In genomic region chr21:44353200-44353970, GRCh38 we compare ENCODE assay signal across 8 cellular contexts. TPM values are rescaled to one million over a fixed set of nuclear protein-coding genes. Genes with fewer than 3 reads are reported as not detected.
DNase-seq lines count a peak whose midpoint lies in the region; ATAC-seq and TF ChIP-seq lines count a peak whose summit lies in the region.

TRPM2 (plus strand) TSS chr21:44353621; CDS start chr21:44353701, 80 bp downstream.

- H3K4me3 ChIP-seq in HCT116 (replicated peaks in 1 of 2; ENCODE audit: low read depth in 1 of 2, low read length in 2 of 2) (no peak within 1 kb of the TSS), thymus (ENCODE audit: low read length) (peak within 1 kb of the TSS; percentile 27)

- H3K9me2 ChIP-seq in HCT116 (ENCODE audit: insufficient read depth), result no peaks in the 10 kb centered on the region

- no peak within 1 kb of the TSS for H3K4me2 ChIP-seq in HCT116 (ENCODE audit: low read length)

- H3K9me3 ChIP-seq in HCT116 (ENCODE audit: control insufficient read depth in 1 of 2, insufficient read depth in 1 of 2, low read depth in 1 of 2, low read length in 2 of 2) (no peaks in the 10 kb centered on the region), thymus (ENCODE audit: control insufficient read depth) (no peaks in the 10 kb centered on the region)

- RAD21 ChIA-PET in HCT116 (lab: Charles Lee; ENCODE audit: low non-redundant PET in 1 of 2, low total read pairs in 2 of 2, uncharacterized antibody in 2 of 2, unreplicated experiment in 2 of 2), result no interaction called here

- H4K20me1 ChIP-seq in HCT116 (ENCODE audit: insufficient read depth), result no peaks in the 10 kb centered on the region

- no peak within 1 kb of the TSS for H3K9ac ChIP-seq in HCT116 (ENCODE audit: low read length)

- POLR2A ChIA-PET in HCT116 (lab: Charles Lee), result no interaction called here
- POLR2A ChIA-PET in activated CD8-positive, alpha-beta T cell treated with anti-CD3 and anti-CD28 coated beads, Interleukin-2, amount 10 ng/mL, durations not matched to agents 7 days and 5 days (lab: Charles Lee), result interaction anchor here (1.0 to 1.5 kb wide), 3 partner anchors 9 to 22 kb away, joined by 3 to 10 read pairs (median 4); partner anchors contain the start of gene CFAP410

- TF ChIP-seq CTCF in HCT116 (IDR thresholded peaks at IDR 0.05 in 2 of 3, conservative IDR thresholded peaks at IDR 0.05 in 1 of 3; ENCODE audit: borderline replicate concordance in 1 of 3, insufficient read depth in 1 of 3, low read depth in 2 of 3, low read length in 2 of 3), result no peak

- TF ChIP-seq POLR2A in HCT116 (IDR thresholded peaks at IDR 0.05; ENCODE audit: borderline replicate concordance, extremely low read depth, insufficient read depth, insufficient read length), result no peak

- H3K27me3 ChIP-seq in HCT116 (ENCODE audit: insufficient read depth, low read length) (no peaks in the 10 kb centered on the region), thymus (ENCODE audit: control insufficient read depth, insufficient read depth) (peaks cover 17% of the 10 kb centered on the region)

- BruUV-seq in HCT116 (replicated peaks; lab: Mats Ljungman, UMichigan), result no TSS peak

- DNase-seq in CD1c-positive myeloid dendritic cell (ENCODE audit: extremely low spot score) (peak; percentile 85), HCT116 (ENCODE audit: low read depth, low spot score) (no peak), left ventricle myocardium superior (peak; percentile 79), cerebellar cortex (ENCODE audit: low spot score) (no peak)
- peak; percentile 74 for DNase-seq in activated CD8-positive, alpha-beta T cell treated with anti-CD3 and anti-CD28 coated beads, Interleukin-2, amount 10 ng/mL, durations not matched to agents 7 days and 5 days

- H3K36me3 ChIP-seq in HCT116 (ENCODE audit: control insufficient read depth in 1 of 2, insufficient read depth in 2 of 2, low read length in 2 of 2) (no peaks in the 10 kb centered on the region), thymus (ENCODE audit: control insufficient read depth, insufficient read depth) (no peaks in the 10 kb centered on the region)

- intact Hi-C loops in HCT116 (cut with micrococcal nuclease), result no loop called here
- intact Hi-C loops in left ventricle myocardium superior (cut with micrococcal nuclease), result no loop called here

- peaks cover 60% of the 10 kb centered on the region for H3K4me1 Mint-ChIP-seq in activated CD8-positive, alpha-beta T cell treated with anti-CD3 and anti-CD28 coated beads, Interleukin-2, amount 10 ng/mL, durations not matched to agents 7 days and 5 days (ENCODE audit: low read depth)

- H3K4me1 ChIP-seq in HCT116 (ENCODE audit: control insufficient read depth in 1 of 2, insufficient read depth in 2 of 2, low read length in 2 of 2) (no peaks in the 10 kb centered on the region), thymus (ENCODE audit: control insufficient read depth, insufficient read depth, low read length) (peaks cover 52% of the 10 kb centered on the region)

- H3K79me2 ChIP-seq in HCT116 (ENCODE audit: insufficient read depth, low read length), result no peaks in the 10 kb centered on the region

- peak within 1 kb of the TSS; percentile 83 for H3K27ac Mint-ChIP-seq in activated CD8-positive, alpha-beta T cell treated with anti-CD3 and anti-CD28 coated beads, Interleukin-2, amount 10 ng/mL, durations not matched to agents 7 days and 5 days

- H3K27me3 Mint-ChIP-seq in activated CD8-positive, alpha-beta T cell treated with anti-CD3 and anti-CD28 coated beads, Interleukin-2, amount 10 ng/mL, durations not matched to agents 7 days and 5 days (ENCODE audit: low read depth), result peaks cover 5% of the 10 kb centered on the region

- peaks cover 3% of the 10 kb centered on the region for H3K9me3 Mint-ChIP-seq in activated CD8-positive, alpha-beta T cell treated with anti-CD3 and anti-CD28 coated beads, Interleukin-2, amount 10 ng/mL, durations not matched to agents 7 days and 5 days (ENCODE audit: insufficient read depth)

- ATAC-seq in HCT116, result no peak
- peak; percentile 83 for ATAC-seq in activated CD8-positive, alpha-beta T cell treated with anti-CD3 and anti-CD28 coated beads, Interleukin-2, amount 10 ng/mL, durations not matched to agents 7 days and 5 days
- peak; percentile 85 for ATAC-seq in left ventricle myocardium superior
- no peak for ATAC-seq in HG02981 (IDR thresholded peaks at IDR 0.05; ENCODE audit: unreplicated experiment)
- ATAC-seq in HG03175 (IDR thresholded peaks at IDR 0.05; ENCODE audit: unreplicated experiment), result no peak

- H3K4me3 Mint-ChIP-seq in activated CD8-positive, alpha-beta T cell treated with anti-CD3 and anti-CD28 coated beads, Interleukin-2, amount 10 ng/mL, durations not matched to agents 7 days and 5 days, result peak within 1 kb of the TSS; percentile 76

- H3K36me3 Mint-ChIP-seq in activated CD8-positive, alpha-beta T cell treated with anti-CD3 and anti-CD28 coated beads, Interleukin-2, amount 10 ng/mL, durations not matched to agents 7 days and 5 days (ENCODE audit: low read depth), result peaks cover 55% of the 10 kb centered on the region

- no peak within 1 kb of the TSS for H2AFZ ChIP-seq in HCT116 (ENCODE audit: low read depth, low read length, poor library complexity, severe bottlenecking)

- WGBS in thymus, result 38% methylated on average over 21 of the region's 21 CpGs

- TF ChIP-seq RAD21 in HCT116 (IDR thresholded peaks at IDR 0.05; ENCODE audit: low read depth), result no peak

- CTCF ChIA-PET in HCT116 (lab: Charles Lee), result no interaction called here
- CTCF ChIA-PET in activated CD8-positive, alpha-beta T cell treated with anti-CD3 and anti-CD28 coated beads, Interleukin-2, amount 10 ng/mL, durations not matched to agents 7 days and 5 days (lab: Charles Lee), result interaction anchor here (0.7 to 1.5 kb wide), 10 partner anchors 9 to 574 kb away, joined by 3 to 6 read pairs (median 3); no protein-coding TSS in a partner anchor

- H3K27ac ChIP-seq in HCT116 (ENCODE audit: low read depth, low read length) (no peak within 1 kb of the TSS), thymus (ENCODE audit: low read depth) (peak within 1 kb of the TSS; percentile 71)

TF ChIP-seq in HCT116, 20 proteins besides CTCF, POLR2A, EP300 and RAD21:
- TF ChIP-seq ZFX (IDR thresholded peaks at IDR 0.05) (no peak), EZH2phosphoT487 (IDR thresholded peaks at IDR 0.05; ENCODE audit: borderline replicate concordance) (no peak)

RNA-seq across cellular contexts. Expression of gene TRPM2, which starts in this region (rescaled TPM):
- total RNA-seq in HCT116 (2021; ENCODE audit: unreplicated experiment) (28.1 TPM), left ventricle myocardium superior (1.5 TPM)
- 15.6 and 17.9 TPM in 2 replicates for polyA plus RNA-seq in HCT116 (2012)
- 10 to 100 TPM; 35.6 to 40.9 TPM for total RNA-seq in activated CD8-positive, alpha-beta T cell treated with anti-CD3 and anti-CD28 coated beads, Interleukin-2, amount 10 ng/mL, durations not matched to agents 7 days and 5 days
- 9.4 TPM for polyA plus RNA-seq in thymus

Comparison
In these comparisons a context has a peak if more than half of its experiments do, and no peak if none do; other contexts are left out.
1. RNA of gene TRPM2 (total RNA-seq): 35.6 to 40.9 TPM in activated CD8-positive, alpha-beta T cell treated with anti-CD3 and anti-CD28 coated beads, Interleukin-2, amount 10 ng/mL, durations not matched to agents 7 days and 5 days and 28.1 TPM in HCT116 (single experiment); 1.5 TPM in left ventricle myocardium superior (single experiment); every median in the first group is over 10 times any median in the second.
2. DNase-seq: peak in CD1c-positive myeloid dendritic cell (single experiment), activated CD8-positive, alpha-beta T cell treated with anti-CD3 and anti-CD28 coated beads, Interleukin-2, amount 10 ng/mL, durations not matched to agents 7 days and 5 days (single experiment) and left ventricle myocardium superior (single experiment); none in HCT116 (single experiment) and cerebellar cortex (single experiment).
3. ATAC-seq: peak in activated CD8-positive, alpha-beta T cell treated with anti-CD3 and anti-CD28 coated beads, Interleukin-2, amount 10 ng/mL, durations not matched to agents 7 days and 5 days (single experiment) and left ventricle myocardium superior (single experiment); none in HCT116 (single experiment), HG02981 (single experiment) and HG03175 (single experiment).